In the genomic region with DNA sequence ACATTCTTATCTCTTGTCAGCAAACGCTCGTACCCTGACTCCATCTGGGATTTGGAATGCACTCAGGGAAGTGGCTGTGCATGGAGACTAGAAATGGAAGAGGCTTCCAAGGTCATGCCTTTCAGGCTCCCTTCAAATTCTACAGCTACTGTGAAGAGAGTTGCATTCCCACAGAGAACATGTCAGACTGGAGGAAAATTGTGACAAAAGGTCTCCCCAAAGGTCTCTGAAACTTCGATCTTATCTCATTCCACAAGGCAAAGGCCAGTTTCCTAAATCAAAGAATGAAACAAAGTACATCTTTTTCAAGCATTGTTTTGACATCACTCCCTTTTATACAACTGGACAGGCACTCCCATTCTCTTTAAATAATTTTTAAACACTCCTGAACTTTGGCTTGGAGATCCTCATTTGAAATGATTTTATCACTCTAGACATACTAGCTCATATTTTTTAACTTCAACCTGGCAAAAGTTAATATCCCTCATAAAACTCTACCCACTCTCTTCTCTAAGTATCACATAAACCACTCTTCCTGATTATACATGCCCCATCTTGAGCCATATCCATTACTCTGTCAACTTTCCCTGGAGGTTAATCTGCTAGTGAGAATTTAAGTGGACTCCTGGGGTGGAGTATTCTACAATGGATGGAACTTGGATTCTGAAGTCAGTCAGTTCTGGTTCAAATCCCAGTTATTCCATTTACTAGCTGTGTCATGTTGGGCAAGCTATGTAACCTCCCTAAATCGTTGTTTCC, we compare ENCODE assay signal across 1 cellular context.
TF ChIP-seq lines count a peak whose summit lies in the region.

No MANE protein-coding gene starts in this region.

TF ChIP-seq in K562, 482 proteins besides CTCF, POLR2A, EP300 and RAD21:
- no peak for TF ChIP-seq POLR2G (IDR thresholded peaks at IDR 0.05; ENCODE audit: low read depth, low read length)
- TF ChIP-seq RCOR1 (IDR thresholded peaks at IDR 0.05; ENCODE audit: borderline replicate concordance in 1 of 2, low read depth in 2 of 2, low read length in 2 of 2), result no peak
- TF ChIP-seq, protein P1, sequence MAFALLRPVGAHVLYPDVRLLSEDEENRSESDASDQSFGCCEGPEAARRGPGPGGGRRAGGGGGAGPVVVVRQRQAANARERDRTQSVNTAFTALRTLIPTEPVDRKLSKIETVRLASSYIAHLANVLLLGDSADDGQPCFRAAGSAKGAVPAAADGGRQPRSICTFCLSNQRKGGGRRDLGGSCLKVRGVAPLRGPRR (CRISPR knock-in tag; IDR thresholded peaks at IDR 0.05), result no peak
- TF ChIP-seq NR4A1 (CRISPR knock-in tag; IDR thresholded peaks at IDR 0.05), result no peak
- TF ChIP-seq NR4A1 (tag; IDR thresholded peaks at IDR 0.05), result no peak
- TF ChIP-seq, protein P2, sequence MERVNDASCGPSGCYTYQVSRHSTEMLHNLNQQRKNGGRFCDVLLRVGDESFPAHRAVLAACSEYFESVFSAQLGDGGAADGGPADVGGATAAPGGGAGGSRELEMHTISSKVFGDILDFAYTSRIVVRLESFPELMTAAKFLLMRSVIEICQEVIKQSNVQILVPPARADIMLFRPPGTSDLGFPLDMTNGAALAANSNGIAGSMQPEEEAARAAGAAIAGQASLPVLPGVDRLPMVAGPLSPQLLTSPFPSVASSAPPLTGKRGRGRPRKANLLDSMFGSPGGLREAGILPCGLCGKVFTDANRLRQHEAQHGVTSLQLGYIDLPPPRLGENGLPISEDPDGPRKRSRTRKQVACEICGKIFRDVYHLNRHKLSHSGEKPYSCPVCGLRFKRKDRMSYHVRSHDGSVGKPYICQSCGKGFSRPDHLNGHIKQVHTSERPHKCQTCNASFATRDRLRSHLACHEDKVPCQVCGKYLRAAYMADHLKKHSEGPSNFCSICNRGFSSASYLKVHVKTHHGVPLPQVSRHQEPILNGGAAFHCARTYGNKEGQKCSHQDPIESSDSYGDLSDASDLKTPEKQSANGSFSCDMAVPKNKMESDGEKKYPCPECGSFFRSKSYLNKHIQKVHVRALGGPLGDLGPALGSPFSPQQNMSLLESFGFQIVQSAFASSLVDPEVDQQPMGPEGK (CRISPR knock-in tag; IDR thresholded peaks at IDR 0.05; ENCODE audit: borderline replicate concordance), result no peak
- no peak for TF ChIP-seq JUND (IDR thresholded peaks at IDR 0.05; ENCODE audit: borderline replicate concordance, low read depth, low read length)
- no peak for TF ChIP-seq JUND (tag; IDR thresholded peaks at IDR 0.05; ENCODE audit: borderline replicate concordance, low read depth, low read length)
- no peak for TF ChIP-seq FOXA3 (CRISPR knock-in tag; conservative IDR thresholded peaks at IDR 0.05 in 1 of 2, IDR thresholded peaks at IDR 0.05 in 1 of 2)
- TF ChIP-seq NFIX (CRISPR knock-in tag; IDR thresholded peaks at IDR 0.05; ENCODE audit: low read depth), result no peak
- TF ChIP-seq TARDBP (IDR thresholded peaks at IDR 0.05), result no peak
- TF ChIP-seq, protein P3, sequence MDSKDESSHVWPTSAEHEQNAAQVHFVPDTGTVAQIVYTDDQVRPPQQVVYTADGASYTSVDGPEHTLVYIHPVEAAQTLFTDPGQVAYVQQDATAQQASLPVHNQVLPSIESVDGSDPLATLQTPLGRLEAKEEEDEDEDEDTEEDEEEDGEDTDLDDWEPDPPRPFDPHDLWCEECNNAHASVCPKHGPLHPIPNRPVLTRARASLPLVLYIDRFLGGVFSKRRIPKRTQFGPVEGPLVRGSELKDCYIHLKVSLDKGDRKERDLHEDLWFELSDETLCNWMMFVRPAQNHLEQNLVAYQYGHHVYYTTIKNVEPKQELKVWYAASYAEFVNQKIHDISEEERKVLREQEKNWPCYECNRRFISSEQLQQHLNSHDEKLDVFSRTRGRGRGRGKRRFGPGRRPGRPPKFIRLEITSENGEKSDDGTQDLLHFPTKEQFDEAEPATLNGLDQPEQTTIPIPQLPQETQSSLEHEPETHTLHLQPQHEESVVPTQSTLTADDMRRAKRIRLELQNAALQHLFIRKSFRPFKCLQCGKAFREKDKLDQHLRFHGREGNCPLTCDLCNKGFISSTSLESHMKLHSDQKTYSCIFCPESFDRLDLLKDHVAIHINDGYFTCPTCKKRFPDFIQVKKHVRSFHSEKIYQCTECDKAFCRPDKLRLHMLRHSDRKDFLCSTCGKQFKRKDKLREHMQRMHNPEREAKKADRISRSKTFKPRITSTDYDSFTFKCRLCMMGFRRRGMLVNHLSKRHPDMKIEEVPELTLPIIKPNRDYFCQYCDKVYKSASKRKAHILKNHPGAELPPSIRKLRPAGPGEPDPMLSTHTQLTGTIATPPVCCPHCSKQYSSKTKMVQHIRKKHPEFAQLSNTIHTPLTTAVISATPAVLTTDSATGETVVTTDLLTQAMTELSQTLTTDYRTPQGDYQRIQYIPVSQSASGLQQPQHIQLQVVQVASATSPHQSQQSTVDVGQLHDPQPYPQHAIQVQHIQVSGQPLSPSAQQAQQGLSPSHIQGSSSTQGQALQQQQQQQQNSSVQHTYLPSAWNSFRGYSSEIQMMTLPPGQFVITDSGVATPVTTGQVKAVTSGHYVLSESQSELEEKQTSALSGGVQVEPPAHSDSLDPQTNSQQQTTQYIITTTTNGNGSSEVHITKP (IDR thresholded peaks at IDR 0.05; ENCODE audit: partially characterized antibody), result no peak
- TF ChIP-seq PTRF (tag; IDR thresholded peaks at IDR 0.05), result no peak
- no peak for TF ChIP-seq ASH1L (IDR thresholded peaks at IDR 0.05; ENCODE audit: borderline replicate concordance, low read depth, partially characterized antibody)
- no peak for TF ChIP-seq KDM4B (IDR thresholded peaks at IDR 0.05; ENCODE audit: borderline replicate concordance in 2 of 2, low read depth in 1 of 2)
- no peak for TF ChIP-seq SAFB2 (IDR thresholded peaks at IDR 0.05; ENCODE audit: borderline replicate concordance, low read depth, low read length, severe bottlenecking)
- 0 out of 2 replicates have a peak, but pooled peaks have one; percentile 23 for TF ChIP-seq ESRRA (IDR thresholded peaks at IDR 0.05; ENCODE audit: borderline replicate concordance, low read depth)
- no peak for TF ChIP-seq ZBED1 (IDR thresholded peaks at IDR 0.05)
- peak; percentile 19; the same call in 1 of the 2 replicates for TF ChIP-seq FOSL1 (tag; conservative IDR thresholded peaks at IDR 0.05)
- no peak for TF ChIP-seq ZNF175 (CRISPR knock-in tag; IDR thresholded peaks at IDR 0.05; ENCODE audit: low read depth)
- 0 out of 2 replicates have a peak, but pooled peaks have one; percentile 17 for TF ChIP-seq TEAD4 (IDR thresholded peaks at IDR 0.05; ENCODE audit: low read length)
- no peak for TF ChIP-seq TEAD4 (CRISPR knock-in tag; IDR thresholded peaks at IDR 0.05; ENCODE audit: borderline replicate concordance)
- 0 out of 2 replicates have a peak, but pooled peaks have one; percentile 4 for TF ChIP-seq TAL1 (IDR thresholded peaks at IDR 0.05)
- TF ChIP-seq, protein P4, sequence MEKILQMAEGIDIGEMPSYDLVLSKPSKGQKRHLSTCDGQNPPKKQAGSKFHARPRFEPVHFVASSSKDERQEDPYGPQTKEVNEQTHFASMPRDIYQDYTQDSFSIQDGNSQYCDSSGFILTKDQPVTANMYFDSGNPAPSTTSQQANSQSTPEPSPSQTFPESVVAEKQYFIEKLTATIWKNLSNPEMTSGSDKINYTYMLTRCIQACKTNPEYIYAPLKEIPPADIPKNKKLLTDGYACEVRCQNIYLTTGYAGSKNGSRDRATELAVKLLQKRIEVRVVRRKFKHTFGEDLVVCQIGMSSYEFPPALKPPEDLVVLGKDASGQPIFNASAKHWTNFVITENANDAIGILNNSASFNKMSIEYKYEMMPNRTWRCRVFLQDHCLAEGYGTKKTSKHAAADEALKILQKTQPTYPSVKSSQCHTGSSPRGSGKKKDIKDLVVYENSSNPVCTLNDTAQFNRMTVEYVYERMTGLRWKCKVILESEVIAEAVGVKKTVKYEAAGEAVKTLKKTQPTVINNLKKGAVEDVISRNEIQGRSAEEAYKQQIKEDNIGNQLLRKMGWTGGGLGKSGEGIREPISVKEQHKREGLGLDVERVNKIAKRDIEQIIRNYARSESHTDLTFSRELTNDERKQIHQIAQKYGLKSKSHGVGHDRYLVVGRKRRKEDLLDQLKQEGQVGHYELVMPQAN (IDR thresholded peaks at IDR 0.05; ENCODE audit: borderline replicate concordance), result no peak
- no peak for TF ChIP-seq NCOA6 (IDR thresholded peaks at IDR 0.05)
- peak; percentile 43 for TF ChIP-seq CBFA2T3 (IDR thresholded peaks at IDR 0.05)
- TF ChIP-seq SMARCB1 (IDR thresholded peaks at IDR 0.05; ENCODE audit: insufficient read length, low read depth), result no peak
- TF ChIP-seq JUN (IDR thresholded peaks at IDR 0.05; ENCODE audit: borderline replicate concordance, low read depth, low read length), result no peak
- no peak for TF ChIP-seq JUN (CRISPR knock-in tag; IDR thresholded peaks at IDR 0.05; ENCODE audit: borderline replicate concordance)
- no peak for TF ChIP-seq NFATC3 (IDR thresholded peaks at IDR 0.05)
- TF ChIP-seq MXI1 (IDR thresholded peaks at IDR 0.05; ENCODE audit: low read depth, low read length), result no peak
- TF ChIP-seq LCOR (CRISPR knock-in tag; IDR thresholded peaks at IDR 0.05), result no peak
